In genomic region chr22:45334068-45334467, GRCh38 we compare ENCODE assay signal across 19 cellular contexts. TPM values are rescaled to one million over a fixed set of nuclear protein-coding genes. Genes with fewer than 3 reads are reported as not detected.
DNase-seq lines count a peak whose midpoint lies in the region; ATAC-seq and TF ChIP-seq lines count a peak whose summit lies in the region.
"Had no signal": no experiment of that assay in that cellular context is flagged by ENCODE, and none has a peak within 500 bp of the region (broad histone marks: within the 10 kb centered on the region; RNA-seq: fewer than 3 reads in every experiment).

No MANE protein-coding gene starts in this region.

- no peak overlapping the region for H3K27ac Mint-ChIP-seq in activated CD4-positive, alpha-beta T cell treated with anti-CD3 and anti-CD28 coated beads, Interleukin-2, amount 10 ng/mL, durations not matched to agents 24 days and 14 days
- no peak overlapping the region for H3K27ac Mint-ChIP-seq in activated CD4-positive, alpha-beta T cell treated with anti-CD3 and anti-CD28 coated beads for 36 hours
- H3K27ac Mint-ChIP-seq in CD4-positive, alpha-beta T cell, result peak overlapping the region; percentile 76
- H3K27ac Mint-ChIP-seq: T-helper 2 cell treated with Interferon-gamma antibody and Interleukin-4, amounts not matched to agents 5 μg/mL and 100 μg/mL, for 36 hours had no signal

- no peaks in the 10 kb centered on the region for H3K27me3 Mint-ChIP-seq in activated CD4-positive, alpha-beta T cell treated with anti-CD3 and anti-CD28 coated beads, Interleukin-2, amount 10 ng/mL, durations not matched to agents 24 days and 14 days
- H3K27me3 Mint-ChIP-seq in activated CD4-positive, alpha-beta T cell treated with anti-CD3 and anti-CD28 coated beads for 36 hours, result no peaks in the 10 kb centered on the region
- no peaks in the 10 kb centered on the region for H3K27me3 Mint-ChIP-seq in CD4-positive, alpha-beta T cell
- H3K27me3 Mint-ChIP-seq: naive B cell had no signal

- H3K9me3 Mint-ChIP-seq in activated CD4-positive, alpha-beta T cell treated with anti-CD3 and anti-CD28 coated beads, Interleukin-2, amount 10 ng/mL, durations not matched to agents 24 days and 14 days, result no peaks in the 10 kb centered on the region
- H3K9me3 Mint-ChIP-seq in activated CD4-positive, alpha-beta T cell treated with anti-CD3 and anti-CD28 coated beads for 36 hours (ENCODE audit: low read depth), result no peaks in the 10 kb centered on the region
- H3K9me3 Mint-ChIP-seq in CD4-positive, alpha-beta T cell, result no peaks in the 10 kb centered on the region
- H3K9me3 Mint-ChIP-seq: naive B cell; T-helper 2 cell treated with Interferon-gamma antibody and Interleukin-4, amounts not matched to agents 5 μg/mL and 100 μg/mL, for 36 hours had no signal

- H3K4me3 Mint-ChIP-seq in activated CD4-positive, alpha-beta T cell treated with anti-CD3 and anti-CD28 coated beads, Interleukin-2, amount 10 ng/mL, durations not matched to agents 24 days and 14 days, result no peak overlapping the region
- no peak overlapping the region for H3K4me3 Mint-ChIP-seq in activated CD4-positive, alpha-beta T cell treated with anti-CD3 and anti-CD28 coated beads for 36 hours
- H3K4me3 Mint-ChIP-seq in CD4-positive, alpha-beta T cell, result no peak overlapping the region
- H3K4me3 Mint-ChIP-seq: naive B cell; T-helper 2 cell treated with Interferon-gamma antibody and Interleukin-4, amounts not matched to agents 5 μg/mL and 100 μg/mL, for 36 hours had no signal

- TF ChIP-seq CTCF in CD4-positive, alpha-beta T cell (IDR thresholded peaks at IDR 0.05), result no peak
- TF ChIP-seq CTCF in ascending aorta (IDR thresholded peaks at IDR 0.05), result no peak

- no peaks in the 10 kb centered on the region for H3K27me3 ChIP-seq in CD4-positive, alpha-beta T cell (ENCODE audit: control insufficient read depth, insufficient read depth, low read length)
- no peaks in the 10 kb centered on the region for H3K27me3 ChIP-seq in ascending aorta
- H3K27me3 ChIP-seq: uterus had no signal

- H3K4me3 ChIP-seq in ascending aorta, result no peak overlapping the region
- H3K4me3 ChIP-seq: uterus had no signal

- H3K4me1 ChIP-seq in ascending aorta, result peaks cover 12 to 30% of the 10 kb centered on the region in 2 donors
- H3K4me1 ChIP-seq: uterus had no signal

- no peak overlapping the region for H3K27ac ChIP-seq in CD4-positive, alpha-beta T cell (ENCODE audit: low read depth, low read length)
- H3K27ac ChIP-seq in ascending aorta, result peak overlapping the region; percentile 43 to 46
- H3K27ac ChIP-seq: uterus had no signal

- POLR2A ChIA-PET in activated CD4-positive, alpha-beta T cell treated with anti-CD3 and anti-CD28 coated beads for 36 hours (lab: Charles Lee), result interaction anchor here (0.6 kb wide), 1 partner anchor 13 kb away, joined by 4 read pairs; no protein-coding TSS in a partner anchor
- POLR2A ChIA-PET in CD4-positive, alpha-beta T cell (lab: Charles Lee), result interaction anchor here (0.6 kb wide), 2 partner anchors 10 to 66 kb away, joined by 3 to 4 read pairs; no protein-coding TSS in a partner anchor

- H3K36me3 Mint-ChIP-seq in activated CD4-positive, alpha-beta T cell treated with anti-CD3 and anti-CD28 coated beads, Interleukin-2, amount 10 ng/mL, durations not matched to agents 24 days and 14 days (ENCODE audit: low read depth), result peaks cover 51% of the 10 kb centered on the region
- peaks cover 46% of the 10 kb centered on the region for H3K36me3 Mint-ChIP-seq in activated CD4-positive, alpha-beta T cell treated with anti-CD3 and anti-CD28 coated beads for 36 hours (ENCODE audit: low read depth)
- H3K36me3 Mint-ChIP-seq in CD4-positive, alpha-beta T cell (ENCODE audit: low read depth), result peaks cover 95% of the 10 kb centered on the region

- intact Hi-C loops in activated CD4-positive, alpha-beta T cell treated with anti-CD3 and anti-CD28 coated beads, Interleukin-2, amount 10 ng/mL, durations not matched to agents 24 days and 14 days (cut with micrococcal nuclease), result no loop called here
- intact Hi-C loops in activated CD4-positive, alpha-beta T cell treated with anti-CD3 and anti-CD28 coated beads for 36 hours (cut with DNase I, micrococcal nuclease), result no loop called here
- intact Hi-C loops in CD4-positive, alpha-beta T cell (cut with DNase I, micrococcal nuclease), result no loop called here
- intact Hi-C loops in ascending aorta (cut with DNase I), result loop anchor here (5.0 to 10.0 kb wide), 3 partner anchors 59 to 969 kb away; no protein-coding TSS in a partner anchor

- no peak for ATAC-seq in activated CD4-positive, alpha-beta T cell treated with anti-CD3 and anti-CD28 coated beads for 36 hours
- no peak for ATAC-seq in CD4-positive, alpha-beta T cell (ENCODE audit: poor library complexity)
- no peak for ATAC-seq in HG03045 (IDR thresholded peaks at IDR 0.05; ENCODE audit: unreplicated experiment)

- H3K9me3 ChIP-seq in CD4-positive, alpha-beta T cell (ENCODE audit: control insufficient read depth, low read length), result no peaks in the 10 kb centered on the region
- H3K9me3 ChIP-seq in ascending aorta, result no peaks in the 10 kb centered on the region
- H3K9me3 ChIP-seq: uterus had no signal

- CTCF ChIA-PET in activated CD4-positive, alpha-beta T cell treated with anti-CD3 and anti-CD28 coated beads for 36 hours (lab: Charles Lee), result interaction anchor here (0.7 kb wide), 1 partner anchor 58 kb away, joined by 3 read pairs; no protein-coding TSS in a partner anchor
- CTCF ChIA-PET in CD4-positive, alpha-beta T cell (lab: Charles Lee), result no interaction called here

- peak; percentile 67 for DNase-seq in activated CD4-positive, alpha-beta T cell treated with anti-CD3 and anti-CD28 coated beads, Interleukin-2, amount 10 ng/mL, durations not matched to agents 24 days and 14 days
- DNase-seq in activated CD4-positive, alpha-beta T cell treated with anti-CD3 and anti-CD28 coated beads for 36 hours, result no peak
- DNase-seq in CD4-positive, alpha-beta T cell, result no peak
- DNase-seq in ascending aorta (ENCODE audit: low spot score in 2 of 2) (no peak), myocyte (ENCODE audit: low read depth) (peak; percentile 63), iPS-NIHi7 (ENCODE audit: extremely low spot score) (no peak), NCI-H1092 (lab: John Stamatoyannopoulos, UW) (no peak)
- DNase-seq: ACHN; activated CD4-positive, alpha-beta T cell treated with anti-CD3 and anti-CD28 coated beads for 1 hour; activated T-cell treated with anti-CD3 and anti-CD28 coated beads, Interleukin-2, amount 50 U/mL, for 1 hour; COR-L47; effector memory CD4-positive, alpha-beta T cell; naive B cell; uterus had no signal

- H3K4me1 Mint-ChIP-seq in activated CD4-positive, alpha-beta T cell treated with anti-CD3 and anti-CD28 coated beads, Interleukin-2, amount 10 ng/mL, durations not matched to agents 24 days and 14 days, result peaks cover 3% of the 10 kb centered on the region
- H3K4me1 Mint-ChIP-seq in activated CD4-positive, alpha-beta T cell treated with anti-CD3 and anti-CD28 coated beads for 36 hours, result peaks cover 20% of the 10 kb centered on the region
- H3K4me1 Mint-ChIP-seq in CD4-positive, alpha-beta T cell (ENCODE audit: low read depth), result peaks cover 34% of the 10 kb centered on the region
- H3K4me1 Mint-ChIP-seq: naive B cell had no signal

- H3K36me3 ChIP-seq in ascending aorta, result peaks cover 38 to 41% of the 10 kb centered on the region in 2 donors
- H3K36me3 ChIP-seq: uterus had no signal

RNA-seq across cellular contexts. Expression of gene FAM118A, which starts 24.3 kb away (rescaled TPM):
- total RNA-seq in activated CD4-positive, alpha-beta T cell treated with anti-CD3 and anti-CD28 coated beads, Interleukin-2, amount 10 ng/mL, durations not matched to agents 24 days and 14 days, result 32.0 and 32.5 TPM in 2 replicates
- total RNA-seq in activated CD4-positive, alpha-beta T cell treated with anti-CD3 and anti-CD28 coated beads for 36 hours, result 10 to 100 TPM; 25.5 to 29.0 TPM
- total RNA-seq in CD4-positive, alpha-beta T cell, result 100 to 1,000 TPM; 159 to 161 TPM
- total RNA-seq in ascending aorta (23.5 TPM), myocyte (12.3 and 12.7 TPM in 2 replicates)
- polyA plus RNA-seq in myocyte (2012), result 13.7 TPM

RNA-seq across cellular contexts. Expression of gene UPK3A, which starts 49.3 kb away (rescaled TPM):
- total RNA-seq in activated CD4-positive, alpha-beta T cell treated with anti-CD3 and anti-CD28 coated beads, Interleukin-2, amount 10 ng/mL, durations not matched to agents 24 days and 14 days, result not detected in 2 replicates
- not detected for total RNA-seq in activated CD4-positive, alpha-beta T cell treated with anti-CD3 and anti-CD28 coated beads for 36 hours
- not detected for total RNA-seq in CD4-positive, alpha-beta T cell
- total RNA-seq in ascending aorta, result not detected
- total RNA-seq in myocyte, result not detected in 2 replicates
- not detected for polyA plus RNA-seq in myocyte (2012)
- total RNA-seq: fibroblast of villous mesenchyme, posterior vena cava, uterus had no signal
- polyA plus RNA-seq: liver had no signal

Comparison
In these comparisons a context has a peak if more than half of its experiments do, and no peak if none do; other contexts are left out.
1. DNase-seq: peak in activated CD4-positive, alpha-beta T cell treated with anti-CD3 and anti-CD28 coated beads, Interleukin-2, amount 10 ng/mL, durations not matched to agents 24 days and 14 days (single experiment) and myocyte (single experiment); none in activated CD4-positive, alpha-beta T cell treated with anti-CD3 and anti-CD28 coated beads for 36 hours (single experiment), CD4-positive, alpha-beta T cell (0 of 10), ascending aorta (0 of 2), iPS-NIHi7 (single experiment) and NCI-H1092 (single experiment).